ENCODE assay signal across 8 cellular contexts in the genomic region with DNA sequence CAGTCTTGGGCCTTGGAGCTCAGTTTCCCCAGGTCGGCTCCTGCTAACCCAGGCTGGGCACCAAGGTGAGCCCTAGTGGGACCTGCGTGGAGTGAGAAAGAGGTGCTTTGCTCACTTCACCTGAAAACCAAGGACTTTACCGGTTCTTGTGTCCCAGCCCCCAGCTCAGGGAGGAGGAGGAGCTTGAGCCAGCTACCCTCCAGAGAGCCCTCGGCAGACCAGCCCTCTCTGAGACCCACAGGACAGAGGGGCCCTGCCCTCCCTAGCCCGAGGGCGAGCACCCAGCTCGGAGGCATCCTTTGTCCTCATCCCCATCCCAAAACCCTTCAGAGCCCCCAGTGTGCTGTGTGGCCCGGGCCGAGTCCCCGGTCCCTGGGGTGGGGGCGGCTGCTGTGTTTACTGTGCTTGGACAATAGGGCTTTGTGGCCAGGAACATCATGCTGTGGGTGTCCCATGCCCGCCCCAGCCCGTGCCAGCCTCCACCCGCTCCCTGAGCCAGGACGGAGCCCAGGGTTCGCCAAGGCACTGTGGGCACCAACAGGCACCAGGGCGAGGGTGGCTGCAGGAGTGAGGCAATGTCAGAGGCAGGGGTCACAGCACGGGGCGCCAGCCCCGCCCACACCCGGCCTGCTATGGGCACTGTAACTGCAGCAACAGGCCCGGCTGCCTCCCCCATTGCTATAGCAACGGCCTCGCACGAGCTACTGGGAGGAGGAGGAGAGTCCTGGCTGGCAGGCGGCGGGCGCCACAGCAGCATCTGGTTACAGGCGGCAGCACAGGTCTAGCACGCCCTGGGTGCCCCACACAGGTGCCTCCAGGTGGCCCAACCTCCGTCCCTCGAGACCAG. TPM values are rescaled to one million over a fixed set of nuclear protein-coding genes. Genes with fewer than 3 reads are reported as not detected.
A peak's percentile ranks its signal among the peaks of the same experiment; 100 is the strongest.
DNase-seq lines count a peak whose midpoint lies in the region; ATAC-seq, FAIRE-seq and TF ChIP-seq lines count a peak whose summit lies in the region.
"Had no signal": no experiment of that assay in that cellular context is flagged by ENCODE, and none has a peak within 500 bp of the region (broad histone marks: within the 10 kb centered on the region; RNA-seq: fewer than 3 reads in every experiment).

No MANE protein-coding gene starts in this region.

- H3K36me3 ChIP-seq in small intestine (ENCODE audit: control insufficient read depth in 2 of 2, insufficient read depth in 2 of 2, low read length in 2 of 2) = no peaks in the 10 kb centered on the region

- ATAC-seq in foreskin keratinocyte (peak; percentile 44), HG03135 (IDR thresholded peaks at IDR 0.05; ENCODE audit: unreplicated experiment) (no peak)

- peaks cover 37% of the 10 kb centered on the region for H3K27me3 ChIP-seq in foreskin keratinocyte
- no peaks in the 10 kb centered on the region for H3K27me3 ChIP-seq in small intestine (ENCODE audit: control insufficient read depth in 2 of 2, insufficient read depth in 2 of 2, low read length in 2 of 2)

- DNase-seq in NCI-H524 treated with DMSO at 0.1 percent for 48 hours (lab: John Stamatoyannopoulos, UW) = peak; percentile 24
- peak in 1 of 2 donors; percentile 23 for DNase-seq in foreskin keratinocyte
- peak; percentile 42 for DNase-seq in small intestine
- no peak for DNase-seq in OCI-M1 (lab: John Stamatoyannopoulos, UW)
- DNase-seq in HTR-8/SVneo (ENCODE audit: insufficient read length, low spot score) = no peak

- TF ChIP-seq RAD21 in Ishikawa (IDR thresholded peaks at IDR 0.05; ENCODE audit: low read depth) = peak; percentile 39; the same call in 1 of the 2 replicates

- TF ChIP-seq EP300 in Ishikawa (IDR thresholded peaks at IDR 0.05; ENCODE audit: borderline replicate concordance) = no peak

- H3K4me3 ChIP-seq in small intestine (ENCODE audit: low read depth in 1 of 2, low read length in 2 of 2) = no peak overlapping the region

- no peak for FAIRE-seq in small intestine (lab: Jason Lieb, UNC)
- no peak for FAIRE-seq in HTR-8/SVneo (lab: Jason Lieb, UNC)
- FAIRE-seq: astrocyte had no signal

- H3K9me3 ChIP-seq in small intestine (ENCODE audit: control insufficient read depth, low read depth) = no peaks in the 10 kb centered on the region

- peak; percentile 27 for TF ChIP-seq CTCF in foreskin keratinocyte (conservative IDR thresholded peaks at IDR 0.05)

- WGBS in small intestine, 3 donors = 46 to 72% (median 56%) methylated on average over 28 to 32 of the region's 32 CpGs

- H3K4me1 ChIP-seq in foreskin keratinocyte (no peaks in the 10 kb centered on the region), small intestine (ENCODE audit: control insufficient read depth in 2 of 2, insufficient read depth in 1 of 2, low read depth in 1 of 2, low read length in 1 of 2) (peaks cover 0 to 4% of the 10 kb centered on the region in 2 donors)

- H3K27ac ChIP-seq in foreskin keratinocyte (no peak overlapping the region), small intestine (ENCODE audit: low read depth in 1 of 2, low read length in 1 of 2) (no peak overlapping the region)

TF ChIP-seq in Ishikawa, 13 proteins besides CTCF, POLR2A, EP300 and RAD21:
- TF ChIP-seq ZBTB7A (IDR thresholded peaks at IDR 0.05; ENCODE audit: low read depth) (peak; percentile 26; the same call in 1 of the 2 replicates), TEAD4 (IDR thresholded peaks at IDR 0.05) (no peak), FOXM1 (IDR thresholded peaks at IDR 0.05; ENCODE audit: borderline replicate concordance, low read depth) (no peak), CREB1 (IDR thresholded peaks at IDR 0.05; ENCODE audit: low read depth) (no peak), NFIC (IDR thresholded peaks at IDR 0.05) (no peak), TCF12 (IDR thresholded peaks at IDR 0.05; ENCODE audit: low read depth) (peak; percentile 53; the same call in 1 of the 2 replicates), EGR1 (IDR thresholded peaks at IDR 0.05) (peak; percentile 50; the same call in 1 of the 2 replicates), TAF1 (IDR thresholded peaks at IDR 0.05; ENCODE audit: low read depth) (no peak), CEBPB (IDR thresholded peaks at IDR 0.05) (peak; percentile 47; the same call in 1 of the 2 replicates), YY1 (IDR thresholded peaks at IDR 0.05; ENCODE audit: low read depth) (no peak)
- TF ChIP-seq, protein P1, sequence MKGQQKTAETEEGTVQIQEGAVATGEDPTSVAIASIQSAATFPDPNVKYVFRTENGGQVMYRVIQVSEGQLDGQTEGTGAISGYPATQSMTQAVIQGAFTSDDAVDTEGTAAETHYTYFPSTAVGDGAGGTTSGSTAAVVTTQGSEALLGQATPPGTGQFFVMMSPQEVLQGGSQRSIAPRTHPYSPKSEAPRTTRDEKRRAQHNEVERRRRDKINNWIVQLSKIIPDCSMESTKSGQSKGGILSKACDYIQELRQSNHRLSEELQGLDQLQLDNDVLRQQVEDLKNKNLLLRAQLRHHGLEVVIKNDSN (IDR thresholded peaks at IDR 0.05) = no peak
- TF ChIP-seq, protein P2, sequence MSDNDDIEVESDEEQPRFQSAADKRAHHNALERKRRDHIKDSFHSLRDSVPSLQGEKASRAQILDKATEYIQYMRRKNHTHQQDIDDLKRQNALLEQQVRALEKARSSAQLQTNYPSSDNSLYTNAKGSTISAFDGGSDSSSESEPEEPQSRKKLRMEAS (IDR thresholded peaks at IDR 0.05) = peak; percentile 85
- TF ChIP-seq, protein P3, sequence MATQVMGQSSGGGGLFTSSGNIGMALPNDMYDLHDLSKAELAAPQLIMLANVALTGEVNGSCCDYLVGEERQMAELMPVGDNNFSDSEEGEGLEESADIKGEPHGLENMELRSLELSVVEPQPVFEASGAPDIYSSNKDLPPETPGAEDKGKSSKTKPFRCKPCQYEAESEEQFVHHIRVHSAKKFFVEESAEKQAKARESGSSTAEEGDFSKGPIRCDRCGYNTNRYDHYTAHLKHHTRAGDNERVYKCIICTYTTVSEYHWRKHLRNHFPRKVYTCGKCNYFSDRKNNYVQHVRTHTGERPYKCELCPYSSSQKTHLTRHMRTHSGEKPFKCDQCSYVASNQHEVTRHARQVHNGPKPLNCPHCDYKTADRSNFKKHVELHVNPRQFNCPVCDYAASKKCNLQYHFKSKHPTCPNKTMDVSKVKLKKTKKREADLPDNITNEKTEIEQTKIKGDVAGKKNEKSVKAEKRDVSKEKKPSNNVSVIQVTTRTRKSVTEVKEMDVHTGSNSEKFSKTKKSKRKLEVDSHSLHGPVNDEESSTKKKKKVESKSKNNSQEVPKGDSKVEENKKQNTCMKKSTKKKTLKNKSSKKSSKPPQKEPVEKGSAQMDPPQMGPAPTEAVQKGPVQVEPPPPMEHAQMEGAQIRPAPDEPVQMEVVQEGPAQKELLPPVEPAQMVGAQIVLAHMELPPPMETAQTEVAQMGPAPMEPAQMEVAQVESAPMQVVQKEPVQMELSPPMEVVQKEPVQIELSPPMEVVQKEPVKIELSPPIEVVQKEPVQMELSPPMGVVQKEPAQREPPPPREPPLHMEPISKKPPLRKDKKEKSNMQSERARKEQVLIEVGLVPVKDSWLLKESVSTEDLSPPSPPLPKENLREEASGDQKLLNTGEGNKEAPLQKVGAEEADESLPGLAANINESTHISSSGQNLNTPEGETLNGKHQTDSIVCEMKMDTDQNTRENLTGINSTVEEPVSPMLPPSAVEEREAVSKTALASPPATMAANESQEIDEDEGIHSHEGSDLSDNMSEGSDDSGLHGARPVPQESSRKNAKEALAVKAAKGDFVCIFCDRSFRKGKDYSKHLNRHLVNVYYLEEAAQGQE (IDR thresholded peaks at IDR 0.05; ENCODE audit: low read depth) = no peak

RNA-seq across cellular contexts. Expression of a gene that starts 2.7 kb away (rescaled TPM):
- 1.2 TPM in 2 replicates for total RNA-seq in foreskin keratinocyte
- polyA plus RNA-seq in foreskin keratinocyte = 1.1 and 1.5 TPM in 2 replicates
- 10 to 100 TPM in 1 of 3 donors, 1 to 10 TPM in 2; 3.4 to 11.2 (median 6.5) TPM for polyA plus RNA-seq in small intestine

RNA-seq across cellular contexts. Expression of a gene that starts 6.5 kb away (rescaled TPM):
- not detected in 2 replicates for total RNA-seq in foreskin keratinocyte
- polyA plus RNA-seq in foreskin keratinocyte (not detected in 2 replicates), small intestine (under 1 TPM in 1 of 3 donors, not detected in 2; 0.09 TPM)
- total RNA-seq: astrocyte had no signal

RNA-seq across cellular contexts. Expression of a gene that starts 20.6 kb away (rescaled TPM):
- 7.3 and 9.0 TPM in 2 replicates for total RNA-seq in foreskin keratinocyte
- polyA plus RNA-seq in foreskin keratinocyte (11.5 and 17.3 TPM in 2 replicates), small intestine (10 to 100 TPM; 18.3 to 84.6 (median 32.7) TPM)

RNA-seq across cellular contexts. Expression of a gene that starts 28.5 kb away (rescaled TPM):
- 0.56 and 0.75 TPM in 2 replicates for total RNA-seq in foreskin keratinocyte
- polyA plus RNA-seq in foreskin keratinocyte (1.4 and 1.6 TPM in 2 replicates), small intestine (10 to 100 TPM in 2 of 3 donors, 1 to 10 TPM in 1; 5.5 to 16.5 (median 11.0) TPM)

RNA-seq across cellular contexts. Expression of a gene that starts 29.0 kb away (rescaled TPM):
- 0.95 and 1.7 TPM in 2 replicates for total RNA-seq in foreskin keratinocyte
- polyA plus RNA-seq in foreskin keratinocyte (1.3 and 2.6 TPM in 2 replicates), small intestine (1 to 10 TPM in 2 of 3 donors, not detected in 1; 1.4 to 6.2 TPM)

Comparison
In these comparisons a context has a peak if more than half of its experiments do, and no peak if none do; other contexts are left out.
1. DNase-seq: peak in NCI-H524 treated with DMSO at 0.1 percent for 48 hours (single experiment) and small intestine (single experiment); none in OCI-M1 (single experiment) and HTR-8/SVneo (single experiment).